8 cellular contexts compared by ENCODE assay signal in genomic region chr4:183249854-183250253, GRCh38.
DNase-seq lines count a peak whose midpoint lies in the region; ATAC-seq and TF ChIP-seq lines count a peak whose summit lies in the region.

No MANE protein-coding gene starts in this region.

- in situ Hi-C loops in SK-MEL-5 (cut with HindIII; ENCODE audit: low pct_unique_long_range_greater_than_20kb, low sequenced_read_pairs), result loop anchor here (25.0 kb wide), 1 partner anchor 313 kb away; no protein-coding TSS in a partner anchor

- CTCF ChIA-PET in activated CD8-positive, alpha-beta T cell treated with anti-CD3 and anti-CD28 coated beads for 36 hours (lab: Charles Lee), result interaction anchor here (0.7 to 6.7 kb wide), 12 partner anchors 10 to 800 kb away, joined by 3 to 75 read pairs (median 5); no protein-coding TSS in a partner anchor
- CTCF ChIA-PET in activated CD8-positive, alpha-beta T cell treated with anti-CD3 and anti-CD28 coated beads, Interleukin-2, amount 10 ng/mL, durations not matched to agents 7 days and 5 days (lab: Charles Lee), result interaction anchor here (0.6 to 4.5 kb wide), 8 partner anchors 10 to 774 kb away, joined by 3 to 38 read pairs (median 6); no protein-coding TSS in a partner anchor

- H3K4me3 Mint-ChIP-seq in activated CD8-positive, alpha-beta T cell treated with anti-CD3 and anti-CD28 coated beads for 36 hours, result no peak overlapping the region
- H3K4me3 Mint-ChIP-seq in activated CD8-positive, alpha-beta T cell treated with anti-CD3 and anti-CD28 coated beads, Interleukin-2, amount 10 ng/mL, durations not matched to agents 7 days and 5 days, result no peak overlapping the region

- no peak overlapping the region for H3K27ac ChIP-seq in foreskin keratinocyte

- no peaks in the 10 kb centered on the region for H3K27me3 ChIP-seq in foreskin keratinocyte

- intact Hi-C loops in activated CD8-positive, alpha-beta T cell treated with anti-CD3 and anti-CD28 coated beads for 36 hours (cut with micrococcal nuclease), result no loop called here

- no peaks in the 10 kb centered on the region for H3K4me1 ChIP-seq in foreskin keratinocyte

- H3K36me3 Mint-ChIP-seq in activated CD8-positive, alpha-beta T cell treated with anti-CD3 and anti-CD28 coated beads for 36 hours (ENCODE audit: low read depth), result no peaks in the 10 kb centered on the region
- H3K36me3 Mint-ChIP-seq in activated CD8-positive, alpha-beta T cell treated with anti-CD3 and anti-CD28 coated beads, Interleukin-2, amount 10 ng/mL, durations not matched to agents 7 days and 5 days (ENCODE audit: low read depth), result no peaks in the 10 kb centered on the region

- ATAC-seq in activated CD8-positive, alpha-beta T cell treated with anti-CD3 and anti-CD28 coated beads for 36 hours, result no peak
- no peak for ATAC-seq in activated CD8-positive, alpha-beta T cell treated with anti-CD3 and anti-CD28 coated beads, Interleukin-2, amount 10 ng/mL, durations not matched to agents 7 days and 5 days
- peak; percentile 73 for ATAC-seq in HG03378 (IDR thresholded peaks at IDR 0.05; ENCODE audit: unreplicated experiment)
- peak; percentile 44 for ATAC-seq in foreskin keratinocyte

- H3K4me1 Mint-ChIP-seq in activated CD8-positive, alpha-beta T cell treated with anti-CD3 and anti-CD28 coated beads for 36 hours (ENCODE audit: low read depth), result no peaks in the 10 kb centered on the region
- H3K4me1 Mint-ChIP-seq in activated CD8-positive, alpha-beta T cell treated with anti-CD3 and anti-CD28 coated beads, Interleukin-2, amount 10 ng/mL, durations not matched to agents 7 days and 5 days (ENCODE audit: low read depth), result no peaks in the 10 kb centered on the region

- DNase-seq in activated CD8-positive, alpha-beta T cell treated with anti-CD3 and anti-CD28 coated beads for 36 hours, result peak; percentile 44
- no peak for DNase-seq in activated CD8-positive, alpha-beta T cell treated with anti-CD3 and anti-CD28 coated beads, Interleukin-2, amount 10 ng/mL, durations not matched to agents 7 days and 5 days
- DNase-seq in SK-MEL-5 (ENCODE audit: low read depth, low spot score) (peak; percentile 64), foreskin keratinocyte (peak in 1 of 2 donors; percentile 15), superior temporal gyrus (ENCODE audit: extremely low spot score) (peak; percentile 76), cortex of kidney (lab: John Stamatoyannopoulos, UW) (no peak), NCI-H446 treated with DMSO at 0.1 percent for 48 hours (lab: John Stamatoyannopoulos, UW) (no peak)

- no peak overlapping the region for H3K27ac Mint-ChIP-seq in activated CD8-positive, alpha-beta T cell treated with anti-CD3 and anti-CD28 coated beads for 36 hours
- no peak overlapping the region for H3K27ac Mint-ChIP-seq in activated CD8-positive, alpha-beta T cell treated with anti-CD3 and anti-CD28 coated beads, Interleukin-2, amount 10 ng/mL, durations not matched to agents 7 days and 5 days

- POLR2A ChIA-PET in activated CD8-positive, alpha-beta T cell treated with anti-CD3 and anti-CD28 coated beads for 36 hours (lab: Charles Lee), result interaction anchor here (1.1 kb wide), 1 partner anchor 379 kb away, joined by 3 read pairs; no protein-coding TSS in a partner anchor
- POLR2A ChIA-PET in activated CD8-positive, alpha-beta T cell treated with anti-CD3 and anti-CD28 coated beads, Interleukin-2, amount 10 ng/mL, durations not matched to agents 7 days and 5 days (lab: Charles Lee), result no interaction called here

- TF ChIP-seq CTCF in activated CD8-positive, alpha-beta T cell treated with anti-CD3 and anti-CD28 coated beads for 36 hours (IDR thresholded peaks at IDR 0.05), result no peak
- TF ChIP-seq CTCF in foreskin keratinocyte (conservative IDR thresholded peaks at IDR 0.05), result peak; percentile 60

- H3K27me3 Mint-ChIP-seq in activated CD8-positive, alpha-beta T cell treated with anti-CD3 and anti-CD28 coated beads for 36 hours, result no peaks in the 10 kb centered on the region
- peaks cover 2% of the 10 kb centered on the region for H3K27me3 Mint-ChIP-seq in activated CD8-positive, alpha-beta T cell treated with anti-CD3 and anti-CD28 coated beads, Interleukin-2, amount 10 ng/mL, durations not matched to agents 7 days and 5 days (ENCODE audit: low read depth)

- no peaks in the 10 kb centered on the region for H3K9me3 Mint-ChIP-seq in activated CD8-positive, alpha-beta T cell treated with anti-CD3 and anti-CD28 coated beads for 36 hours
- H3K9me3 Mint-ChIP-seq in activated CD8-positive, alpha-beta T cell treated with anti-CD3 and anti-CD28 coated beads, Interleukin-2, amount 10 ng/mL, durations not matched to agents 7 days and 5 days (ENCODE audit: insufficient read depth), result no peaks in the 10 kb centered on the region

Comparison
In these comparisons a context has a peak if more than half of its experiments do, and no peak if none do; other contexts are left out.
1. DNase-seq: peak in activated CD8-positive, alpha-beta T cell treated with anti-CD3 and anti-CD28 coated beads for 36 hours (single experiment), SK-MEL-5 (single experiment) and superior temporal gyrus (single experiment); none in activated CD8-positive, alpha-beta T cell treated with anti-CD3 and anti-CD28 coated beads, Interleukin-2, amount 10 ng/mL, durations not matched to agents 7 days and 5 days (single experiment), cortex of kidney (single experiment) and NCI-H446 treated with DMSO at 0.1 percent for 48 hours (single experiment).
2. ATAC-seq: peak in HG03378 (single experiment) and foreskin keratinocyte (single experiment); none in activated CD8-positive, alpha-beta T cell treated with anti-CD3 and anti-CD28 coated beads for 36 hours (single experiment) and activated CD8-positive, alpha-beta T cell treated with anti-CD3 and anti-CD28 coated beads, Interleukin-2, amount 10 ng/mL, durations not matched to agents 7 days and 5 days (single experiment).